ENCODE assay signal across 8 cellular contexts in the genomic region with DNA sequence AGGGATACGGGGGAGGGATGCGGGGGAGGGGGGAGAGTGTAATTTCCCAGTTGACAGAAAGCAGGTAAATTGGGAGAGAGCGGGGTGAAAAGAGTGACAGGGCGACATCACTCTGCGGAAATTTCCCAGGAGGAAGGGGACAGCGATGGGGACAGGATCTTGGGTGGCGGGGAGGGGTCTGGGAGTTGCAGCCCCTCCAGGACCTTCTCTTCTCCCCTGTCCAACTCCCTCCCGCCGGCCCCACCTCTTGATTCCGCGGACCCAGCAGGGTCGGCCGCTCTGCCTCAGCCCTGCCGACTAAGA.
DNase-seq lines count a peak whose midpoint lies in the region; TF ChIP-seq lines count a peak whose summit lies in the region.

No MANE protein-coding gene starts in this region.

- 0 out of 2 replicates have a peak, but pooled peaks cover 4% of the 10 kb centered on the region for H3K4me1 ChIP-seq in SJCRH30
- H3K4me1 ChIP-seq in fibroblast of lung (ENCODE audit: control insufficient read depth, extremely low read depth, insufficient read depth, low read length) = peaks cover 3% of the 10 kb centered on the region
- peaks cover 9% of the 10 kb centered on the region for H3K4me1 ChIP-seq in rectal smooth muscle tissue (ENCODE audit: control insufficient read depth, insufficient read depth, low read length)

- H2AFZ ChIP-seq in fibroblast of lung (ENCODE audit: low read length) = peak overlapping the region; percentile 20

- no peaks in the 10 kb centered on the region for H3K79me2 ChIP-seq in fibroblast of lung (ENCODE audit: control insufficient read depth, insufficient read depth, low read length)

- H3K9ac ChIP-seq in fibroblast of lung (ENCODE audit: insufficient read depth, low read length) = peak overlapping the region; percentile 41
- H3K9ac ChIP-seq in rectal smooth muscle tissue (ENCODE audit: low read length) = peak overlapping the region; percentile 40

- H4K20me1 ChIP-seq in fibroblast of lung (ENCODE audit: control insufficient read depth, extremely low read depth, insufficient read depth, low read length) = no peaks in the 10 kb centered on the region

- H3K27me3 ChIP-seq in SJCRH30 (no peaks in the 10 kb centered on the region; the same call in 1 of the 2 replicates), fibroblast of lung (ENCODE audit: control insufficient read depth, insufficient read depth, low read length) (no peaks in the 10 kb centered on the region), rectal smooth muscle tissue (ENCODE audit: control insufficient read depth, insufficient read depth, low read length) (no peaks in the 10 kb centered on the region)

- no peak for TF ChIP-seq CTCF in fibroblast of lung (conservative IDR thresholded peaks at IDR 0.05 in 1 of 2, IDR thresholded peaks at IDR 0.05 in 1 of 2; ENCODE audit: low read depth in 1 of 2, low read length in 2 of 2)

- H3K4me2 ChIP-seq in fibroblast of lung (ENCODE audit: extremely low read depth, insufficient read depth, low read length) = peak overlapping the region; percentile 62

- no peaks in the 10 kb centered on the region for H3K36me3 ChIP-seq in SJCRH30
- no peaks in the 10 kb centered on the region for H3K36me3 ChIP-seq in fibroblast of lung (ENCODE audit: control insufficient read depth, insufficient read depth, low read length)
- H3K36me3 ChIP-seq in rectal smooth muscle tissue (ENCODE audit: control insufficient read depth, insufficient read depth, low read length) = no peaks in the 10 kb centered on the region

- H3K27ac ChIP-seq in SJCRH30 (no peak overlapping the region), fibroblast of lung (ENCODE audit: insufficient read depth, low read length) (no peak overlapping the region), rectal smooth muscle tissue (ENCODE audit: low read depth, low read length) (peak overlapping the region; percentile 55)

- DNase-seq in ELF-1 (ENCODE audit: low read depth, low spot score) = peak; percentile 37
- no peak for DNase-seq in SJCRH30
- no peak for DNase-seq in fibroblast of lung (ENCODE audit: low read depth in 2 of 2)
- no peak for DNase-seq in NCI-H2171 (lab: John Stamatoyannopoulos, UW)
- DNase-seq in NCI-H1105 treated with DMSO at 0.1 percent for 48 hours (lab: John Stamatoyannopoulos, UW) = no peak
- no peak for DNase-seq in central memory CD4-positive, alpha-beta T cell
- DNase-seq in NCI-H1930 (lab: John Stamatoyannopoulos, UW) = no peak

- H3K9me3 ChIP-seq in SJCRH30 (replicated peaks) (no peaks in the 10 kb centered on the region), fibroblast of lung (ENCODE audit: control insufficient read depth, insufficient read depth, low read depth, low read length) (no peaks in the 10 kb centered on the region)

- H3K4me3 ChIP-seq in SJCRH30 = peak overlapping the region; percentile 69
- peak overlapping the region; percentile 46 to 65 (median 55) for H3K4me3 ChIP-seq in fibroblast of lung (replicated peaks in 1 of 4; ENCODE audit: control extremely low read depth in 1 of 4, insufficient read depth in 1 of 4, low read depth in 3 of 4, low read length in 4 of 4)
- peak overlapping the region; percentile 83 for H3K4me3 ChIP-seq in rectal smooth muscle tissue (ENCODE audit: low read length)
